Comparison of ENCODE assay signal across 8 cellular contexts in genomic region chr1:10032590-10033358, GRCh38. TPM values are rescaled to one million over a fixed set of nuclear protein-coding genes. Genes with fewer than 3 reads are reported as not detected.
A peak's percentile ranks its signal among the peaks of the same experiment; 100 is the strongest.
DNase-seq lines count a peak whose midpoint lies in the region; ATAC-seq, FAIRE-seq and TF ChIP-seq lines count a peak whose summit lies in the region.

Gene UBE4B, plus strand, starts transcription at chr1:10032958. Its CDS starts 713 bp downstream, at chr1:10033671.

- peaks cover 18% of the 10 kb centered on the region for H3K36me3 ChIP-seq in RWPE2 (ENCODE audit: low read depth)

- H3K27ac ChIP-seq in RWPE2 (ENCODE audit: poor library complexity, severe bottlenecking), result peak within 1 kb of the TSS; percentile 81

- ATAC-seq in RWPE2 (ENCODE audit: low read depth), result peak; percentile 86
- peak; percentile 99 for ATAC-seq in natural killer cell treated with Interleukin-12 subunit alpha and Interleukin-12 subunit beta and Interleukin-15 and Interleukin-18, amount 100 ng/mL, for 72 hours
- peak; percentile 99 for ATAC-seq in stimulated activated naive CD8-positive, alpha-beta T cell treated with anti-CD3 and anti-CD28 coated beads, Interleukin-15, Interleukin-2, amounts not matched to agents 100 U/mL and 50 U/mL, for 24 hours

- H3K4me1 ChIP-seq in RWPE2 (ENCODE audit: insufficient read depth, poor library complexity, severe bottlenecking), result peaks cover 14% of the 10 kb centered on the region

- DNase-seq in ELR (ENCODE audit: low read depth) (peak; percentile 96), H54 (ENCODE audit: insufficient read length, low spot score) (peak; percentile 65), LoVo (ENCODE audit: low spot score) (peak; percentile 98), RWPE2 (ENCODE audit: low spot score) (peak; percentile 95), fibroblast of peridontal ligament (ENCODE audit: extremely low read depth) (peak; percentile 94)
- peak; percentile 99 for DNase-seq in activated T-helper 2 cell treated with anti-CD3 and anti-CD28 coated beads, Interferon-gamma antibody, Interleukin-2, Interleukin-4, amounts not matched to agents 10 μg/mL and 5 μg/mL and 100 μg/mL, durations not matched to agents 14 hours and 24 hours and 36 hours (ENCODE audit: low spot score)
- DNase-seq in natural killer cell treated with Interleukin-12 subunit alpha and Interleukin-12 subunit beta and Interleukin-15 and Interleukin-18, amount 100 ng/mL, for 72 hours (ENCODE audit: low spot score), result peak; percentile 99
- peak; percentile 99 for DNase-seq in stimulated activated naive CD8-positive, alpha-beta T cell treated with anti-CD3 and anti-CD28 coated beads, Interleukin-15, Interleukin-2, amounts not matched to agents 100 U/mL and 50 U/mL, for 24 hours

- H3K4me3 Mint-ChIP-seq in activated T-helper 2 cell treated with anti-CD3 and anti-CD28 coated beads, Interferon-gamma antibody, Interleukin-2, Interleukin-4, amounts not matched to agents 10 μg/mL and 5 μg/mL and 100 μg/mL, durations not matched to agents 14 hours and 24 hours and 36 hours (ENCODE audit: low read depth), result peak within 1 kb of the TSS; percentile 96
- peak within 1 kb of the TSS; percentile 83 for H3K4me3 Mint-ChIP-seq in natural killer cell treated with Interleukin-12 subunit alpha and Interleukin-12 subunit beta and Interleukin-15 and Interleukin-18, amount 100 ng/mL, for 72 hours

- peak within 1 kb of the TSS; percentile 63 for H3K4me3 ChIP-seq in RWPE2 (ENCODE audit: severe bottlenecking)

- intact Hi-C loops in activated T-helper 2 cell treated with anti-CD3 and anti-CD28 coated beads, Interferon-gamma antibody, Interleukin-2, Interleukin-4, amounts not matched to agents 10 μg/mL and 5 μg/mL and 100 μg/mL, durations not matched to agents 14 hours and 24 hours and 36 hours (cut with micrococcal nuclease), result loop anchor here (1.0 to 2.0 kb wide), 3 partner anchors 122 to 366 kb away; partner anchors contain the start of gene CTNNBIP1

- TF ChIP-seq POLR2A in H54 (IDR thresholded peaks at IDR 0.05; ENCODE audit: low read depth, low read length), result peak; percentile 52; the same call in 1 of the 2 replicates

- peaks cover 5% of the 10 kb centered on the region for H3K36me3 Mint-ChIP-seq in activated T-helper 2 cell treated with anti-CD3 and anti-CD28 coated beads, Interferon-gamma antibody, Interleukin-2, Interleukin-4, amounts not matched to agents 10 μg/mL and 5 μg/mL and 100 μg/mL, durations not matched to agents 14 hours and 24 hours and 36 hours (ENCODE audit: low read depth)
- no peaks in the 10 kb centered on the region for H3K36me3 Mint-ChIP-seq in natural killer cell treated with Interleukin-12 subunit alpha and Interleukin-12 subunit beta and Interleukin-15 and Interleukin-18, amount 100 ng/mL, for 72 hours

- no peaks in the 10 kb centered on the region for H3K9me3 Mint-ChIP-seq in activated T-helper 2 cell treated with anti-CD3 and anti-CD28 coated beads, Interferon-gamma antibody, Interleukin-2, Interleukin-4, amounts not matched to agents 10 μg/mL and 5 μg/mL and 100 μg/mL, durations not matched to agents 14 hours and 24 hours and 36 hours
- H3K9me3 Mint-ChIP-seq in natural killer cell treated with Interleukin-12 subunit alpha and Interleukin-12 subunit beta and Interleukin-15 and Interleukin-18, amount 100 ng/mL, for 72 hours, result no peaks in the 10 kb centered on the region

- no peaks in the 10 kb centered on the region for H3K27me3 ChIP-seq in RWPE2 (ENCODE audit: insufficient read depth, poor library complexity, severe bottlenecking)

- H3K4me1 Mint-ChIP-seq in activated T-helper 2 cell treated with anti-CD3 and anti-CD28 coated beads, Interferon-gamma antibody, Interleukin-2, Interleukin-4, amounts not matched to agents 10 μg/mL and 5 μg/mL and 100 μg/mL, durations not matched to agents 14 hours and 24 hours and 36 hours (ENCODE audit: low read depth), result peaks cover 16% of the 10 kb centered on the region
- peaks cover 12 to 24% of the 10 kb centered on the region in 2 donors for H3K4me1 Mint-ChIP-seq in natural killer cell treated with Interleukin-12 subunit alpha and Interleukin-12 subunit beta and Interleukin-15 and Interleukin-18, amount 100 ng/mL, for 72 hours (ENCODE audit: low read depth in 2 of 2)

- H3K9me3 ChIP-seq in RWPE2 (ENCODE audit: severe bottlenecking), result no peaks in the 10 kb centered on the region

- no peaks in the 10 kb centered on the region for H3K27me3 Mint-ChIP-seq in activated T-helper 2 cell treated with anti-CD3 and anti-CD28 coated beads, Interferon-gamma antibody, Interleukin-2, Interleukin-4, amounts not matched to agents 10 μg/mL and 5 μg/mL and 100 μg/mL, durations not matched to agents 14 hours and 24 hours and 36 hours (ENCODE audit: low read depth)
- H3K27me3 Mint-ChIP-seq in natural killer cell treated with Interleukin-12 subunit alpha and Interleukin-12 subunit beta and Interleukin-15 and Interleukin-18, amount 100 ng/mL, for 72 hours, result no peaks in the 10 kb centered on the region

- H3K27ac Mint-ChIP-seq in activated T-helper 2 cell treated with anti-CD3 and anti-CD28 coated beads, Interferon-gamma antibody, Interleukin-2, Interleukin-4, amounts not matched to agents 10 μg/mL and 5 μg/mL and 100 μg/mL, durations not matched to agents 14 hours and 24 hours and 36 hours, result peak within 1 kb of the TSS; percentile 93
- H3K27ac Mint-ChIP-seq in natural killer cell treated with Interleukin-12 subunit alpha and Interleukin-12 subunit beta and Interleukin-15 and Interleukin-18, amount 100 ng/mL, for 72 hours, result peak within 1 kb of the TSS; percentile 89 to 96

- peak; percentile 82 for FAIRE-seq in H54 (lab: Jason Lieb, UNC)

- peak; percentile 98 for TF ChIP-seq CTCF in RWPE2 (IDR thresholded peaks at IDR 0.05; ENCODE audit: poor library complexity, severe bottlenecking)

RNA-seq across cellular contexts. Expression of gene UBE4B, which starts in this region (rescaled TPM):
- 37.2 and 37.7 TPM in 2 replicates for total RNA-seq in activated T-helper 2 cell treated with anti-CD3 and anti-CD28 coated beads, Interferon-gamma antibody, Interleukin-2, Interleukin-4, amounts not matched to agents 10 μg/mL and 5 μg/mL and 100 μg/mL, durations not matched to agents 14 hours and 24 hours and 36 hours
- total RNA-seq in natural killer cell treated with Interleukin-12 subunit alpha and Interleukin-12 subunit beta and Interleukin-15 and Interleukin-18, amount 100 ng/mL, for 72 hours, result 10 to 100 TPM; 36.7 to 52.4 TPM

Comparison
In these comparisons a context has a peak if more than half of its experiments do, and no peak if none do; other contexts are left out.
1. Peak in every context shown above with its lines: DNase-seq, ATAC-seq, H3K4me3 ChIP-seq and H3K27ac ChIP-seq.